1 cellular context compared by ENCODE assay signal in genomic region chr12:123126294-123127144, GRCh38.
A peak's percentile ranks its signal among the peaks of the same experiment; 100 is the strongest.
TF ChIP-seq lines count a peak whose summit lies in the region.

No MANE protein-coding gene starts in this region.

TF ChIP-seq in K562, 482 proteins besides CTCF, POLR2A, EP300 and RAD21 (continued from another document and continues in another):
- TF ChIP-seq ZNF146 (CRISPR knock-in tag; IDR thresholded peaks at IDR 0.05; ENCODE audit: unreplicated experiment), result no peak
- TF ChIP-seq FOXA3 (CRISPR knock-in tag; conservative IDR thresholded peaks at IDR 0.05 in 1 of 2, IDR thresholded peaks at IDR 0.05 in 1 of 2), result no peak
- TF ChIP-seq ZNF239 (CRISPR knock-in tag; IDR thresholded peaks at IDR 0.05), result no peak
- peak; percentile 96 for TF ChIP-seq JUND (IDR thresholded peaks at IDR 0.05; ENCODE audit: borderline replicate concordance, low read depth, low read length)
- TF ChIP-seq JUND (tag; IDR thresholded peaks at IDR 0.05; ENCODE audit: borderline replicate concordance, low read depth, low read length), result peak; percentile 97; the same call in 2 of the 3 replicates
- no peak for TF ChIP-seq ZBTB11 (CRISPR knock-in tag; IDR thresholded peaks at IDR 0.05)
- TF ChIP-seq E2F6 (IDR thresholded peaks at IDR 0.05; ENCODE audit: borderline replicate concordance in 1 of 2, extremely low read depth in 1 of 2, insufficient read depth in 1 of 2, insufficient read length in 1 of 2, low read depth in 1 of 2, low read length in 1 of 2, poor library complexity in 1 of 2, severe bottlenecking in 1 of 2), result no peak
- peak; percentile 88 for TF ChIP-seq NBN (IDR thresholded peaks at IDR 0.05; ENCODE audit: low read depth)
- TF ChIP-seq MLLT1 (IDR thresholded peaks at IDR 0.05), result no peak
- TF ChIP-seq ZNF354B (CRISPR knock-in tag; IDR thresholded peaks at IDR 0.05), result no peak
- TF ChIP-seq IFI16 (CRISPR knock-in tag; IDR thresholded peaks at IDR 0.05), result no peak
- TF ChIP-seq NR2F6 (CRISPR knock-in tag; IDR thresholded peaks at IDR 0.05), result no peak
- TF ChIP-seq CEBPG (CRISPR knock-in tag; IDR thresholded peaks at IDR 0.05), result no peak
- TF ChIP-seq CEBPG (tag; conservative IDR thresholded peaks at IDR 0.05 in 1 of 2, IDR thresholded peaks at IDR 0.05 in 1 of 2), result no peak
- TF ChIP-seq MCM7 (IDR thresholded peaks at IDR 0.05), result no peak
- no peak for TF ChIP-seq MTA2 (IDR thresholded peaks at IDR 0.05; ENCODE audit: low read depth)
- TF ChIP-seq SP2 (IDR thresholded peaks at IDR 0.05; ENCODE audit: extremely low read depth, low read depth, low read length, poor library complexity, severe bottlenecking), result no peak
- TF ChIP-seq HNRNPUL1 (IDR thresholded peaks at IDR 0.05; ENCODE audit: low read length), result no peak
- peak; percentile 47 for TF ChIP-seq HDAC3 (IDR thresholded peaks at IDR 0.05; ENCODE audit: borderline replicate concordance, partially characterized antibody)
- TF ChIP-seq TGIF2 (CRISPR knock-in tag; IDR thresholded peaks at IDR 0.05), result no peak
- 0 out of 2 replicates have a peak, but pooled peaks have one; percentile 39 for TF ChIP-seq MEF2D (tag; conservative IDR thresholded peaks at IDR 0.05; ENCODE audit: low read depth)
- peak; percentile 99 for TF ChIP-seq C11orf30 (IDR thresholded peaks at IDR 0.05; ENCODE audit: low read depth)
- no peak for TF ChIP-seq IRF2 (CRISPR knock-in tag; IDR thresholded peaks at IDR 0.05)
- TF ChIP-seq CHD7 (IDR thresholded peaks at IDR 0.05; ENCODE audit: low read depth, low read length), result no peak
- TF ChIP-seq ARID2 (IDR thresholded peaks at IDR 0.05), result no peak
- no peak for TF ChIP-seq XRCC3 (IDR thresholded peaks at IDR 0.05)
- no peak for TF ChIP-seq SREBF1 (IDR thresholded peaks at IDR 0.05; ENCODE audit: borderline replicate concordance, low read depth, low read length)
- no peak for TF ChIP-seq SRSF3 (IDR thresholded peaks at IDR 0.05; ENCODE audit: insufficient read depth, low read length)
- no peak for TF ChIP-seq KAT7 (CRISPR knock-in tag; IDR thresholded peaks at IDR 0.05; ENCODE audit: borderline replicate concordance)
- TF ChIP-seq ZNF583 (CRISPR knock-in tag; IDR thresholded peaks at IDR 0.05), result no peak
- peak; percentile 48 for TF ChIP-seq VEZF1 (CRISPR knock-in tag; IDR thresholded peaks at IDR 0.05)
- no peak for TF ChIP-seq ASH1L (IDR thresholded peaks at IDR 0.05; ENCODE audit: borderline replicate concordance, low read depth, partially characterized antibody)
- no peak for TF ChIP-seq NCOA2 (IDR thresholded peaks at IDR 0.05; ENCODE audit: partially characterized antibody in 2 of 2)
- no peak for TF ChIP-seq ZNF696 (CRISPR knock-in tag; conservative IDR thresholded peaks at IDR 0.05)
- no peak; the same call in 1 of the 2 replicates for TF ChIP-seq PHF21A (IDR thresholded peaks at IDR 0.05; ENCODE audit: borderline replicate concordance, low read depth)
- TF ChIP-seq BCL6 (CRISPR knock-in tag; IDR thresholded peaks at IDR 0.05), result 0 out of 2 replicates have a peak, but pooled peaks have one; percentile 8
- no peak for TF ChIP-seq MXD1 (CRISPR knock-in tag; IDR thresholded peaks at IDR 0.05; ENCODE audit: borderline replicate concordance, poor library complexity, severe bottlenecking)
- no peak for TF ChIP-seq MYBL2 (IDR thresholded peaks at IDR 0.05; ENCODE audit: low read depth)
- no peak for TF ChIP-seq MYBL2 (CRISPR knock-in tag; IDR thresholded peaks at IDR 0.05; ENCODE audit: borderline replicate concordance)
- no peak for TF ChIP-seq RFX1 (IDR thresholded peaks at IDR 0.05)
- TF ChIP-seq CGGBP1 (CRISPR knock-in tag; IDR thresholded peaks at IDR 0.05), result no peak
- no peak for TF ChIP-seq ZNF586 (CRISPR knock-in tag; conservative IDR thresholded peaks at IDR 0.05)
- peak; percentile 14; the same call in 1 of the 2 replicates for TF ChIP-seq BHLHE40 (IDR thresholded peaks at IDR 0.05; ENCODE audit: low read length)
- no peak for TF ChIP-seq ZZZ3 (IDR thresholded peaks at IDR 0.05)
- no peak for TF ChIP-seq TRIM28 (IDR thresholded peaks at IDR 0.05)
- TF ChIP-seq SLC30A9 (CRISPR knock-in tag; IDR thresholded peaks at IDR 0.05), result no peak
- no peak for TF ChIP-seq PHB (CRISPR knock-in tag; IDR thresholded peaks at IDR 0.05)
- TF ChIP-seq TOE1 (IDR thresholded peaks at IDR 0.05; ENCODE audit: borderline replicate concordance), result no peak
- TF ChIP-seq TOE1 (CRISPR knock-in tag; IDR thresholded peaks at IDR 0.05; ENCODE audit: borderline replicate concordance, low read depth), result no peak
